19 cellular contexts compared by ENCODE assay signal in the genomic region with DNA sequence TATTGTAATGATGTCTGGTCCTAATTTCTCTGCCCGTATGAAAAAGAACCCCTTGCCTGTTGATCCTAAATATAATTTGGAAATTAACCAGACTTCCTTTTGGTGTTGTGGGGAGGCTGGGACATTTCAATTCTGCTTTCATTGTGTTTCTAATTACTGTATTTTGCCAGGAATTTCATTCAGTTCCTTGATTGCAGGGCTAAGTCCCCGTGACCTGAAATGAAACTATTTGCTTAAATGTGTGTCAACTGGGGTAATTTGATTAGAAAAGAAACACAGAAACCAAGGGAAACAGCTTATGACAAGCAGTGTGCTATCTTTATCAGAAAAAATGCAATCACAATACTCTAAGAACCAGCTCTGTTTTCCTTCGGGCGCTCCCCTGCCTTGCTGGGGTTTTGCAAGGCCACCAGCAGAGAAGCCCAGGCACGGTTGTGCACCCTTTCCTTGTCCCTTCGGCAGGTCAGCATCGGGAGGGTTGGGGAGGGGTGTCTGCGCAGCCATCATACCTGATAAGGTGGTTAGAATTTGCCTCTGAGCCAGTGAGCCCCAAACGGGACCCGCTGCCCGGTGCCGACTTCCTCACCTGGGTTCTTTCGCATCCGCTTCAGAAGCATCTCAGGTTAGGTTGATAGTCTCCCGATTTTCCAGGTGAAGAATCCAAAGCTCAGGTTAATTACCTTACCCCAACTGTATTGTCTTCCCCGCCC.
"Had no signal": no experiment of that assay in that cellular context is flagged by ENCODE, and none has a peak within 500 bp of the region (broad histone marks: within the 10 kb centered on the region; RNA-seq: fewer than 3 reads in every experiment).

No MANE protein-coding gene starts in this region.

- H3K27ac ChIP-seq: esophagus squamous epithelium, gastrocnemius medialis, heart right ventricle, left lung, psoas muscle, right lobe of liver, WERI-Rb-1 had no signal

- H3K4me1 ChIP-seq: gastrocnemius medialis, left lung, psoas muscle had no signal

- H3K27me3 Mint-ChIP-seq: brain, memory B cell had no signal

- H3K4me3 ChIP-seq: esophagus squamous epithelium, gastrocnemius medialis, heart right ventricle, left lung, psoas muscle, right lobe of liver had no signal

- H3K9me3 ChIP-seq: esophagus squamous epithelium, gastrocnemius medialis, heart right ventricle, left lung, psoas muscle, right lobe of liver had no signal

- H3K9me3 Mint-ChIP-seq: activated T-helper 2 cell treated with anti-CD3 and anti-CD28 coated beads, Interferon-gamma antibody, Interleukin-2, Interleukin-4, amounts not matched to agents 10 μg/mL and 5 μg/mL and 100 μg/mL, durations not matched to agents 14 hours and 24 hours and 36 hours; brain; memory B cell; nephron had no signal

- H3K36me3 ChIP-seq: WERI-Rb-1 had no signal

- H3K27ac Mint-ChIP-seq: activated CD8-positive, alpha-beta T cell treated with anti-CD3 and anti-CD28 coated beads, Interleukin-2, amount 10 ng/mL, durations not matched to agents 7 days and 5 days; activated T-helper 2 cell treated with anti-CD3 and anti-CD28 coated beads, Interferon-gamma antibody, Interleukin-2, Interleukin-4, amounts not matched to agents 10 μg/mL and 5 μg/mL and 100 μg/mL, durations not matched to agents 14 hours and 24 hours and 36 hours; memory B cell; nephron had no signal

- H3K4me3 Mint-ChIP-seq: activated CD8-positive, alpha-beta T cell treated with anti-CD3 and anti-CD28 coated beads, Interleukin-2, amount 10 ng/mL, durations not matched to agents 7 days and 5 days; brain; memory B cell; nephron had no signal

- H3K27me3 ChIP-seq: esophagus squamous epithelium, gastrocnemius medialis, heart right ventricle, left lung, right lobe of liver had no signal

- H3K4me1 Mint-ChIP-seq: nephron had no signal

- DNase-seq: activated CD4-positive, alpha-beta T cell treated with anti-CD3 and anti-CD28 coated beads for 48 hours; activated CD8-positive, alpha-beta T cell treated with anti-CD3 and anti-CD28 coated beads, Interleukin-2, amount 10 ng/mL, durations not matched to agents 7 days and 5 days; activated naive CD4-positive, alpha-beta T cell treated with anti-CD3 and anti-CD28 coated beads, Interleukin-2, amount 50 U/mL, for 16 hours; amygdala; esophagus squamous epithelium; gastrocnemius medialis; heart right ventricle; islet precursor cell; left lung; occipital lobe; psoas muscle; right lobe of liver; stimulated activated CD4-positive, alpha-beta T cell treated with anti-CD3 and anti-CD28 coated beads, Interleukin-2, amount 100 ng/mL, for 24 hours; stimulated activated naive CD4-positive, alpha-beta T cell treated with Interleukin-2 at 50 U/mL for 16 hours; WERI-Rb-1 had no signal
